Comparison of ENCODE assay signal across 14 cellular contexts in the genomic region with DNA sequence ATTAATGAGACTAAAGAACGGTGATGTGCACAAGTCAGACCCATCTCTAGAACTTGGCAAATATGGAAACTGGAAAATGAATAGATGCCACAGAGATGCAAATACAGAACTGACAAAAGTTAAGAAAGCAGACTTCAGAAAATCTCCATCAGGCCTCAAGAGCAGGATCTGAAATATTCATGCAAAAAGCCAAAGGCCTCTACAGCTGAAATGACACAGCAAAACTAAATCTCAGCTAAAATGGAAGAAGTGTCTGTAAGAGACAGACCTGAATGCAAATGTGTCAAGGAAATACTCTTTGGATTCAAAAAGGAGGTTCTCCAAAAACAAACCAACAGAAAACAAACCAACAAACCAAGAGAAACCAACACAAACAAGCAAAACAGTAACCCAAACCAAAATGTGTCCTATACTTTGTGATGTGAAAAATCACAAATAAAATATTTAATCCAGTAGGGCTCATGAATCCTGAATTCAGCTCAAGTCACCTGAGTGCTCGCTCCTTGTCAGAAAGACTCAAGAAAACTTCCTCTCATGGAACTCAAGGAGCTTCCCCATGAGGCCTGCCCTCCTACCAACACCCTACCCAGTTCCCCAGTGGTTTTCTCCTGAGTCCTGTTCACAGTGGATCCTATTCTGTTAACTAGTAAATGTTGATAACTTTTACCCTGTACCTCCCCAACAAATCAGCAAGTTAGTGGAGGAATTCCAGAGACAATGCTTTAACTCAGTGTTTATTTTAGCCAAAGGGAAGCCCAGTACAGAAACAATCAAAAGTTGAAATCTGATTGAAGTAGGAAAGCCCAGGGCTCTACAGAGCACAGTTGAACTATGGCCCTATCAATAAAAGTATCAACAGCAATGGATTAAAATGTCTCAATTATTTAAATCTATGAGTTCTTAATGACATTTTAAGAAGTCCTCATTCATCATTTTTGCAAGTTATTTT. TPM values are rescaled to one million over a fixed set of nuclear protein-coding genes. Genes with fewer than 3 reads are reported as not detected.
DNase-seq lines count a peak whose midpoint lies in the region; TF ChIP-seq lines count a peak whose summit lies in the region.
"Had no signal": no experiment of that assay in that cellular context is flagged by ENCODE, and none has a peak within 500 bp of the region (broad histone marks: within the 10 kb centered on the region; RNA-seq: fewer than 3 reads in every experiment).

No MANE protein-coding gene starts in this region.

- H3K4me1 ChIP-seq in H9 (ENCODE audit: insufficient read depth, low read length): peaks cover 13% of the 10 kb centered on the region; the same call in 1 of the 2 replicates
- peaks cover 37% of the 10 kb centered on the region for H3K4me1 ChIP-seq in adipocyte (ENCODE audit: control insufficient read depth, insufficient read depth, low read length)

- TF ChIP-seq CTCF in Calu3 (IDR thresholded peaks at IDR 0.05; ENCODE audit: unreplicated experiment): no peak
- TF ChIP-seq CTCF in H9 (conservative IDR thresholded peaks at IDR 0.05): no peak
- no peak for TF ChIP-seq CTCF in nephron progenitor cell (IDR thresholded peaks at IDR 0.05)

- BruUV-seq in Calu3 (replicated peaks; lab: Mats Ljungman, UMichigan): no TSS peak

- H3T11ph ChIP-seq in H9 (ENCODE audit: low read length): no peak overlapping the region

- H2BK15ac ChIP-seq in H9 (ENCODE audit: low read depth, low read length): no peak overlapping the region

- DNase-seq in Calu3 (no peak), H9 (no peak), adipocyte (ENCODE audit: low read depth) (no peak), nephron progenitor cell (no peak), DMS153 (lab: John Stamatoyannopoulos, UW) (no peak), SHP77 treated with DMSO at 0.1 percent for 48 hours (lab: John Stamatoyannopoulos, UW) (no peak), COLO668 (lab: John Stamatoyannopoulos, UW; ENCODE audit: unreplicated experiment) (no peak)
- no peak for DNase-seq in activated CD4-positive, alpha-beta T cell treated with anti-CD3 and anti-CD28 coated beads, Interleukin-2, amount 10 ng/mL, durations not matched to agents 7 days and 5 days
- DNase-seq: COR-L47; foreskin fibroblast; mesenchymal stem cell; NCI-H2107; stimulated activated CD4-positive, alpha-beta T cell treated with anti-CD3 and anti-CD28 coated beads, Interleukin-15, amount 100 ng/mL, for 24 hours had no signal

- no peak overlapping the region for H2BK120ac ChIP-seq in H9 (ENCODE audit: low read depth, low read length, poor library complexity, severe bottlenecking)

- H3K27ac ChIP-seq in H9 (ENCODE audit: insufficient read length, low read depth, low read length): no peak overlapping the region

- H3K9me3 ChIP-seq in H9 (ENCODE audit: control insufficient read depth, low read depth, low read length) (no peaks in the 10 kb centered on the region), adipocyte (ENCODE audit: control insufficient read depth, low read length) (no peaks in the 10 kb centered on the region)
- H3K9me3 ChIP-seq: HAP-1 had no signal

- POLR2A ChIA-PET in activated CD4-positive, alpha-beta T cell treated with anti-CD3 and anti-CD28 coated beads, Interleukin-2, amount 10 ng/mL, durations not matched to agents 7 days and 5 days (lab: Charles Lee): no interaction called here

- H3K27me3 Mint-ChIP-seq in Calu3 (ENCODE audit: unreplicated experiment): no peaks in the 10 kb centered on the region
- H3K27me3 Mint-ChIP-seq in H9 (ENCODE audit: low read depth): no peaks in the 10 kb centered on the region
- no peaks in the 10 kb centered on the region for H3K27me3 Mint-ChIP-seq in nephron progenitor cell (ENCODE audit: low read depth, poor library complexity)
- no peaks in the 10 kb centered on the region for H3K27me3 Mint-ChIP-seq in activated CD4-positive, alpha-beta T cell treated with anti-CD3 and anti-CD28 coated beads, Interleukin-2, amount 10 ng/mL, durations not matched to agents 7 days and 5 days

- no peak overlapping the region for H3K4ac ChIP-seq in H9 (ENCODE audit: low read depth, low read length)

- no peak overlapping the region for H3K23ac ChIP-seq in H9 (ENCODE audit: insufficient read length, low read depth, low read length)

- peaks cover 25% of the 10 kb centered on the region for H3K36me3 ChIP-seq in adipocyte (ENCODE audit: control insufficient read depth, insufficient read depth, low read length, severe bottlenecking)

- no peak overlapping the region for H2AFZ ChIP-seq in H9 (ENCODE audit: low read length)

- no peak overlapping the region for H3K14ac ChIP-seq in H9 (ENCODE audit: insufficient read depth, low read length)

- no peak overlapping the region for H3K4me3 ChIP-seq in adipocyte (ENCODE audit: low read length)
- H3K4me3 ChIP-seq: HAP-1 had no signal

- no peak overlapping the region for H3K9ac ChIP-seq in H9 (ENCODE audit: extremely low read depth, insufficient read length, low read length)
- H3K9ac ChIP-seq in adipocyte (ENCODE audit: low read length): peak overlapping the region; percentile 4

- H3K4me1 Mint-ChIP-seq in Calu3 (ENCODE audit: low read depth, unreplicated experiment): peaks cover 17% of the 10 kb centered on the region
- H3K4me1 Mint-ChIP-seq in H9: peaks cover 50 to 57% of the 10 kb centered on the region in 2 experiments
- H3K4me1 Mint-ChIP-seq in nephron progenitor cell: peaks cover 39% of the 10 kb centered on the region
- H3K4me1 Mint-ChIP-seq in activated CD4-positive, alpha-beta T cell treated with anti-CD3 and anti-CD28 coated beads, Interleukin-2, amount 10 ng/mL, durations not matched to agents 7 days and 5 days: peaks cover 30% of the 10 kb centered on the region

- intact Hi-C loops in Calu3 (cut with micrococcal nuclease; ENCODE audit: unreplicated experiment): loop anchor here (10.0 kb wide), 1 partner anchor 171 kb away; no protein-coding TSS in a partner anchor

- H3K23me2 ChIP-seq in H9 (ENCODE audit: insufficient read length, low read depth, low read length, poor library complexity, severe bottlenecking): no peaks in the 10 kb centered on the region

- no peaks in the 10 kb centered on the region for H4K20me1 ChIP-seq in H9 (ENCODE audit: control insufficient read depth, insufficient read depth, insufficient read length)

- H3K9me3 Mint-ChIP-seq in Calu3 (ENCODE audit: low read depth, unreplicated experiment) (no peaks in the 10 kb centered on the region), H9 (no peaks in the 10 kb centered on the region; a peak in 1 of 5 replicates), nephron progenitor cell (peaks cover 13% of the 10 kb centered on the region)
- H3K9me3 Mint-ChIP-seq in activated CD4-positive, alpha-beta T cell treated with anti-CD3 and anti-CD28 coated beads, Interleukin-2, amount 10 ng/mL, durations not matched to agents 7 days and 5 days: no peaks in the 10 kb centered on the region

- CTCF ChIA-PET in Calu3 (lab: Charles Lee): interaction anchor here (1.1 kb wide), 1 partner anchor 20 kb away, joined by 5 read pairs; no protein-coding TSS in a partner anchor
- CTCF ChIA-PET in activated CD4-positive, alpha-beta T cell treated with anti-CD3 and anti-CD28 coated beads, Interleukin-2, amount 10 ng/mL, durations not matched to agents 7 days and 5 days (lab: Charles Lee): interaction anchor here (1.3 kb wide), 1 partner anchor 9 kb away, joined by 5 read pairs; no protein-coding TSS in a partner anchor

- H2AK5ac ChIP-seq in H9 (ENCODE audit: insufficient read length, low read length): no peak overlapping the region

- no peaks in the 10 kb centered on the region for H3K27me3 ChIP-seq in H9 (ENCODE audit: insufficient read depth, low read length)
- H3K27me3 ChIP-seq in adipocyte (replicated peaks; ENCODE audit: control insufficient read depth, insufficient read depth, low read length): no peaks in the 10 kb centered on the region

- H3K27ac Mint-ChIP-seq in Calu3 (ENCODE audit: unreplicated experiment) (peak overlapping the region; percentile 47), H9 (peak overlapping the region; percentile 82 to 94 (median 87)), nephron progenitor cell (peak overlapping the region; percentile 68)
- H3K27ac Mint-ChIP-seq in activated CD4-positive, alpha-beta T cell treated with anti-CD3 and anti-CD28 coated beads, Interleukin-2, amount 10 ng/mL, durations not matched to agents 7 days and 5 days: no peak overlapping the region

- no peak overlapping the region for H3K56ac ChIP-seq in H9 (ENCODE audit: insufficient read length, low read depth, low read length)

- H2BK5ac ChIP-seq in H9 (ENCODE audit: insufficient read length, low read length): no peak overlapping the region

- H2BK12ac ChIP-seq in H9 (ENCODE audit: insufficient read length, low read depth, low read length): no peak overlapping the region

- H3K36me3 Mint-ChIP-seq in Calu3 (ENCODE audit: insufficient read depth, unreplicated experiment) (peaks cover 36% of the 10 kb centered on the region), H9 (ENCODE audit: insufficient read depth in 1 of 3, low read depth in 3 of 3) (peaks cover 7 to 32% (median 18%) of the 10 kb centered on the region in 3 experiments; a peak in 6 of 7 replicates), nephron progenitor cell (ENCODE audit: low read depth) (peaks cover 49% of the 10 kb centered on the region)
- H3K36me3 Mint-ChIP-seq in activated CD4-positive, alpha-beta T cell treated with anti-CD3 and anti-CD28 coated beads, Interleukin-2, amount 10 ng/mL, durations not matched to agents 7 days and 5 days (ENCODE audit: low read depth): peaks cover 14% of the 10 kb centered on the region

- H3K4me3 Mint-ChIP-seq in Calu3 (ENCODE audit: low read depth, unreplicated experiment) (no peak overlapping the region), H9 (no peak overlapping the region), nephron progenitor cell (no peak overlapping the region)
- H3K4me3 Mint-ChIP-seq in activated CD4-positive, alpha-beta T cell treated with anti-CD3 and anti-CD28 coated beads, Interleukin-2, amount 10 ng/mL, durations not matched to agents 7 days and 5 days: no peak overlapping the region

- H4K8ac ChIP-seq in H9 (replicated peaks; ENCODE audit: insufficient read length, low read depth, low read length): no peak overlapping the region

- H4K5ac ChIP-seq in H9 (ENCODE audit: insufficient read length, low read depth, low read length): no peak overlapping the region

- no peak overlapping the region for H3K4me2 ChIP-seq in H9 (ENCODE audit: insufficient read depth, insufficient read length, low read length)

- no CpG with 5 or more reads among the region's 2 CpGs for WGBS in H9 (ENCODE audit: extremely low coverage, insufficient read length, low lambda C conversion rate)

- no peak overlapping the region for H2BK20ac ChIP-seq in H9 (ENCODE audit: low read depth, low read length, poor library complexity, severe bottlenecking)

- H3K79me2 ChIP-seq in H9 (ENCODE audit: insufficient read depth, low read length): peaks cover 7% of the 10 kb centered on the region; the same call in 1 of the 2 replicates

- H4K91ac ChIP-seq in H9 (ENCODE audit: insufficient read length, low read depth, low read length): no peak overlapping the region

- H3K18ac ChIP-seq in H9 (ENCODE audit: insufficient read length, low read depth, low read length): no peak overlapping the region

- H3K79me1 ChIP-seq in H9 (ENCODE audit: insufficient read depth, low read depth, low read length, poor library complexity, severe bottlenecking): peaks cover 3% of the 10 kb centered on the region

RNA-seq across cellular contexts. Expression of gene MRPS27, which starts 14.6 kb away (rescaled TPM):
- total RNA-seq in Calu3 (2022) (57.7 and 61.2 TPM in 2 replicates), H9 (2021) (78.1 and 83.3 TPM in 2 replicates)
- total RNA-seq in activated CD4-positive, alpha-beta T cell treated with anti-CD3 and anti-CD28 coated beads, Interleukin-2, amount 10 ng/mL, durations not matched to agents 7 days and 5 days: 10 to 100 TPM; 49.2 to 63.4 TPM

RNA-seq across cellular contexts. Expression of gene PTCD2, which starts 14.7 kb away (rescaled TPM):
- total RNA-seq in Calu3 (2022) (14.3 and 16.2 TPM in 2 replicates), H9 (2021) (12.7 and 12.9 TPM in 2 replicates)
- total RNA-seq in activated CD4-positive, alpha-beta T cell treated with anti-CD3 and anti-CD28 coated beads, Interleukin-2, amount 10 ng/mL, durations not matched to agents 7 days and 5 days: 1 to 10 TPM; 7.8 to 8.1 TPM
